In the genomic region with DNA sequence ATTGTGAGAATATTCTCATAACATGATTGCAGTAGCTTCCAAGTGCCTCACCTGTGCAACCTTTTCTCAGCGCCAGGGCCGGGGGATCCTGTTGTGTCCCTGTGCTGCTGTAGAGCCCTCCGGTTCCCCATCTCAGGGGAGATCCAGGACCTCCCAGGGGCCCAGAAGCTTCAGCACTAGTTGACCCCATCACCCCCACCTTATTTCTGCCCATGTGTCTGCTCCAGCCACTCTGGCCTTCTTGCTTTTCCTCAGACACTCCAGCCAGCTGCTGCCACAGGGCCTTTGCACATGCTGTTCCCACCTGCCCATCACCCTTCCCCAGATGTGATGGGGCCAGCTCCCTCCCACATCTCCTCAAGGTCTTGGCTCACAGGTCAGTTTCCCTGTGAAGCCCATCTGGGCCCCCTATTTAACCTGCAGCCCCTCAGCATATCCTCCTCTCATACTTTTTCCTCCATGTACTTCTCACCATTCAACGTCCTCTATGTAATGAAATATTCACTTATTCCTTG, we compare ENCODE assay signal across 29 cellular contexts.
"Had no signal": no experiment of that assay in that cellular context is flagged by ENCODE, and none has a peak within 500 bp of the region (broad histone marks: within the 10 kb centered on the region; RNA-seq: fewer than 3 reads in every experiment).

No MANE protein-coding gene starts in this region.

- H3K36me3 ChIP-seq: brain microvascular endothelial cell, cardiac muscle cell, Peyer's patch had no signal

- H3K27me3 ChIP-seq: brain microvascular endothelial cell, Peyer's patch had no signal

- H3K4me2 ChIP-seq: KMS-11 had no signal

- DNase-seq: activated B cell treated with CpG ODN at 0.5 μM for 24 hours; activated CD4-positive, alpha-beta T cell treated with anti-CD3 and anti-CD28 coated beads for 1 hour; activated CD4-positive, alpha-beta T cell treated with anti-CD3 and anti-CD28 coated beads, Interleukin-2, amount 10 ng/mL, durations not matched to agents 24 days and 14 days; activated CD4-positive, alpha-beta T cell treated with anti-CD3 and anti-CD28 coated beads, Interleukin-2, amount 50 U/mL, for 48 hours; activated CD8-positive, alpha-beta memory T cell treated with anti-CD3 and anti-CD28 coated beads, Interleukin-2, amount 10 ng/mL, durations not matched to agents 7 days and 5 days; activated effector memory CD4-positive, alpha-beta T cell treated with Interleukin-2 at 50 U/mL for 16 hours; activated naive CD4-positive, alpha-beta T cell; activated naive CD8-positive, alpha-beta T cell treated with anti-CD3 and anti-CD28 coated beads, Interleukin-2, amount 50 U/mL, for 24 hours; activated T-cell treated with anti-CD3 and anti-CD28 coated beads, Interleukin-2, amount 50 U/mL, for 24 hours; amniotic stem cell; brain microvascular endothelial cell; NCI-H1092; NCI-H1417 treated with DMSO at 0.1 percent for 48 hours; NCI-H1694; NCI-H2029 treated with DMSO at 0.1 percent for 48 hours; NCI-H345; NCI-H510A; NCI-H526 treated with DMSO at 0.1 percent for 48 hours; T-cell; T-helper 2 cell; T1000 had no signal

- H3K9me3 ChIP-seq: Peyer's patch had no signal

- FAIRE-seq: astrocyte, TTC549 had no signal

- ATAC-seq: activated CD8-positive, alpha-beta memory T cell treated with anti-CD3 and anti-CD28 coated beads, Interleukin-2, amount 10 ng/mL, durations not matched to agents 7 days and 5 days; activated naive CD4-positive, alpha-beta T cell treated with anti-CD3 and anti-CD28 coated beads, Interleukin-2, amount 50 U/mL, for 72 hours; activated naive CD8-positive, alpha-beta T cell treated with anti-CD3 and anti-CD28 coated beads, Interleukin-2, amount 50 U/mL, for 24 hours; T-cell had no signal

- H3K9ac ChIP-seq: KMS-11 had no signal

- H3K27ac ChIP-seq: brain microvascular endothelial cell, cardiac muscle cell, KMS-11, Peyer's patch, RWPE1, SK-N-MC had no signal

- H3K4me3 ChIP-seq: cardiac muscle cell, Peyer's patch, SK-N-MC had no signal
